In the genomic region with DNA sequence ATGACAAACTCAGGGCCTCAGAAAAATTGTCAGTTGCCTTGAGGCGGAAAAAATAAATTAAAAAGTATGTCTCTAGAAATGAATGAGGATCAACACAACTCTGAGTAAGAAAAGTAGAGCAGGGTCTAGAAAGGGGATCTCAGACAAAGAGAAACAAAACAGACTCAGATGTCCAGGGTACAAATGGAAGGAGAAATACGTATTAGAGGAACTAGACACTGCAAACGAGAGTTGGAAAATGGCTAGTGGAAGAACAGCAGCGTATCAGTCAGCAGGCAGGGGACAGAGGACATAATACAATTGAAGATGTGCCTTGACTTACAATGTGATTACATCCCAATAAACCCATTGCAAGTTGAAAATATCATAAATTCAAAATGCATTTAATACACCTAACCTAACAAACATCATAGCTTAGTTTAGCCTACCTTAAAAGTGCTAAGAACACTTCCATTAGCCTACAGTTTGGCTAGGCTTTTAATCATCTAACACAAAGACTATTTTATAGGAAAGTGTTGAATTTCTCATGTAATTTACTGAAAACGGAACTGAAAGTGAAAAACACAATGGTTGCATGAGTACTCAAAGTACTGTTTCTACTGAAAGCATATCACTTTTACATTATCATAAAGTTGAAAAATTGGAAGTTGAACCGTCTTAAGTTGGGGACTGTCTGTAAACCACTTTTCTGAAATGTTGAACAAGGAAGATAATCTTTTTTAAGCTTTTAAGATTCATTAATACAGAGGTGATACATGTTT, we compare ENCODE assay signal across 11 cellular contexts.
DNase-seq lines count a peak whose midpoint lies in the region; ATAC-seq and TF ChIP-seq lines count a peak whose summit lies in the region.
"Had no signal": no experiment of that assay in that cellular context is flagged by ENCODE, and none has a peak within 500 bp of the region (broad histone marks: within the 10 kb centered on the region; RNA-seq: fewer than 3 reads in every experiment).

No MANE protein-coding gene starts in this region.

- H3K27me3 ChIP-seq in WERI-Rb-1 (ENCODE audit: insufficient read depth, low read depth, severe bottlenecking) = no peaks in the 10 kb centered on the region
- H3K27me3 ChIP-seq: esophagus squamous epithelium had no signal

- ATAC-seq in GM18873 (IDR thresholded peaks at IDR 0.05; ENCODE audit: low FRiP score, unreplicated experiment) (peak; percentile 85), HG02571 (IDR thresholded peaks at IDR 0.05; ENCODE audit: unreplicated experiment) (peak; percentile 73), HG03558 (IDR thresholded peaks at IDR 0.05; ENCODE audit: extremely low read depth, unreplicated experiment) (peak; percentile 85)

- DNase-seq in GM10248 (ENCODE audit: extremely low spot score) = peak; percentile 8
- DNase-seq in SIG-M5 treated with dmso at 0.1 percent for 504 hours (lab: John Stamatoyannopoulos, UW; ENCODE audit: unreplicated experiment) = no peak
- DNase-seq in HuH-7 (ENCODE audit: low spot score) = no peak
- DNase-seq in germinal center (ENCODE audit: low spot score) = no peak
- DNase-seq in WERI-Rb-1 = no peak
- DNase-seq: esophagus squamous epithelium, NCI-H1417 treated with DMSO at 0.1 percent for 48 hours, nephron progenitor cell had no signal

- CTCF ChIA-PET in GM10248 (lab: Yijun Ruan, JAX) = interaction anchor here (1.4 to 1.7 kb wide), 2 partner anchors 11 to 20 kb away, joined by 3 to 4 read pairs; no protein-coding TSS in a partner anchor

- POLR2A ChIA-PET in GM10248 (lab: Yijun Ruan, JAX) = no interaction called here

- peaks cover 3% of the 10 kb centered on the region; the same call in 1 of the 2 replicates for H3K36me3 ChIP-seq in WERI-Rb-1

- no peak for TF ChIP-seq CTCF in GM10248 (IDR thresholded peaks at IDR 0.05; ENCODE audit: control extremely low read depth, extremely low read depth, low read depth, missing control alignments)
- TF ChIP-seq CTCF in WERI-Rb-1 (IDR thresholded peaks at IDR 0.05; ENCODE audit: low read depth, low read length) = no peak

- H3K9me3 ChIP-seq in WERI-Rb-1 (ENCODE audit: severe bottlenecking) = no peaks in the 10 kb centered on the region
- H3K9me3 ChIP-seq: esophagus squamous epithelium had no signal

- H3K4me3 ChIP-seq in WERI-Rb-1 (ENCODE audit: low read depth, low read length) = no peak overlapping the region
- H3K4me3 ChIP-seq: esophagus squamous epithelium had no signal

- H3K27ac ChIP-seq in WERI-Rb-1 = no peak overlapping the region
- H3K27ac ChIP-seq: esophagus squamous epithelium had no signal
